ENCODE assay signal across 1 cellular context in genomic region chr20:22523499-22524392, GRCh38.
A peak's percentile ranks its signal among the peaks of the same experiment; 100 is the strongest.
TF ChIP-seq lines count a peak whose summit lies in the region.

No MANE protein-coding gene starts in this region.

TF ChIP-seq in HepG2, 621 proteins besides CTCF, POLR2A, EP300 and RAD21 (continued from another document and continues in another):
- TF ChIP-seq ELK4 (CRISPR knock-in tag; IDR thresholded peaks at IDR 0.05; ENCODE audit: borderline replicate concordance), result no peak
- peak; percentile 88; the same call in 1 of the 2 replicates for TF ChIP-seq SMAD9 (CRISPR knock-in tag; IDR thresholded peaks at IDR 0.05)
- TF ChIP-seq ZNF547 (CRISPR knock-in tag; IDR thresholded peaks at IDR 0.05), result peak; percentile 96; the same call in 1 of the 2 replicates
- TF ChIP-seq ZNF292 (CRISPR knock-in tag; IDR thresholded peaks at IDR 0.05; ENCODE audit: borderline replicate concordance, low read depth), result peak; percentile 95
- TF ChIP-seq PRPF4 (IDR thresholded peaks at IDR 0.05; ENCODE audit: low read depth, low read length, poor library complexity, severe bottlenecking), result no peak
- peak; percentile 92; the same call in 1 of the 2 replicates for TF ChIP-seq KAT7 (CRISPR knock-in tag; IDR thresholded peaks at IDR 0.05; ENCODE audit: borderline replicate concordance)
- no peak for TF ChIP-seq XBP1 (CRISPR knock-in tag; IDR thresholded peaks at IDR 0.05)
- TF ChIP-seq FUBP1 (CRISPR knock-in tag; IDR thresholded peaks at IDR 0.05; ENCODE audit: borderline replicate concordance), result no peak
- TF ChIP-seq NR2C2 (CRISPR knock-in tag; IDR thresholded peaks at IDR 0.05; ENCODE audit: borderline replicate concordance), result no peak; the same call in 1 of the 2 replicates
- TF ChIP-seq MLXIP (CRISPR knock-in tag; IDR thresholded peaks at IDR 0.05; ENCODE audit: borderline replicate concordance), result 0 out of 2 replicates have a peak, but pooled peaks have one; percentile 61
- TF ChIP-seq GTF2F1 (IDR thresholded peaks at IDR 0.05; ENCODE audit: low read length), result no peak
- TF ChIP-seq ZNF350 (CRISPR knock-in tag; IDR thresholded peaks at IDR 0.05; ENCODE audit: borderline replicate concordance, low read depth), result peak; percentile 95
- peak; percentile 82; the same call in 1 of the 2 replicates for TF ChIP-seq THAP7 (CRISPR knock-in tag; IDR thresholded peaks at IDR 0.05)
- TF ChIP-seq PTBP1 (IDR thresholded peaks at IDR 0.05; ENCODE audit: low read depth, low read length, poor library complexity, severe bottlenecking), result no peak
- no peak; the same call in 1 of the 2 replicates for TF ChIP-seq NFE2L1 (CRISPR knock-in tag; IDR thresholded peaks at IDR 0.05; ENCODE audit: borderline replicate concordance)
- TF ChIP-seq TFDP1 (CRISPR knock-in tag; IDR thresholded peaks at IDR 0.05; ENCODE audit: borderline replicate concordance), result peak; percentile 62
- TF ChIP-seq HNRNPL (IDR thresholded peaks at IDR 0.05; ENCODE audit: low read depth, low read length), result no peak
- TF ChIP-seq ZNF235 (CRISPR knock-in tag; IDR thresholded peaks at IDR 0.05; ENCODE audit: borderline replicate concordance), result no peak
- TF ChIP-seq HMG20A (CRISPR knock-in tag; IDR thresholded peaks at IDR 0.05; ENCODE audit: borderline replicate concordance), result peak; percentile 76; the same call in 1 of the 2 replicates
- TF ChIP-seq ZNF143 (CRISPR knock-in tag; IDR thresholded peaks at IDR 0.05), result peak; percentile 45; the same call in 1 of the 2 replicates
- peak; percentile 88 for TF ChIP-seq BORCS8-MEF2B (CRISPR knock-in tag; IDR thresholded peaks at IDR 0.05)
- peak; percentile 47; the same call in 1 of the 2 replicates for TF ChIP-seq ZNF563 (CRISPR knock-in tag; IDR thresholded peaks at IDR 0.05)
- no peak; the same call in 1 of the 2 replicates for TF ChIP-seq MEIS1 (CRISPR knock-in tag; IDR thresholded peaks at IDR 0.05; ENCODE audit: borderline replicate concordance)
- TF ChIP-seq AFF4 (CRISPR knock-in tag; IDR thresholded peaks at IDR 0.05), result peak; percentile 42; the same call in 1 of the 2 replicates
- TF ChIP-seq CSRNP1 (CRISPR knock-in tag; IDR thresholded peaks at IDR 0.05), result peak; percentile 90
- TF ChIP-seq ZSCAN9 (CRISPR knock-in tag; IDR thresholded peaks at IDR 0.05; ENCODE audit: borderline replicate concordance), result peak; percentile 95
- TF ChIP-seq, protein P1, sequence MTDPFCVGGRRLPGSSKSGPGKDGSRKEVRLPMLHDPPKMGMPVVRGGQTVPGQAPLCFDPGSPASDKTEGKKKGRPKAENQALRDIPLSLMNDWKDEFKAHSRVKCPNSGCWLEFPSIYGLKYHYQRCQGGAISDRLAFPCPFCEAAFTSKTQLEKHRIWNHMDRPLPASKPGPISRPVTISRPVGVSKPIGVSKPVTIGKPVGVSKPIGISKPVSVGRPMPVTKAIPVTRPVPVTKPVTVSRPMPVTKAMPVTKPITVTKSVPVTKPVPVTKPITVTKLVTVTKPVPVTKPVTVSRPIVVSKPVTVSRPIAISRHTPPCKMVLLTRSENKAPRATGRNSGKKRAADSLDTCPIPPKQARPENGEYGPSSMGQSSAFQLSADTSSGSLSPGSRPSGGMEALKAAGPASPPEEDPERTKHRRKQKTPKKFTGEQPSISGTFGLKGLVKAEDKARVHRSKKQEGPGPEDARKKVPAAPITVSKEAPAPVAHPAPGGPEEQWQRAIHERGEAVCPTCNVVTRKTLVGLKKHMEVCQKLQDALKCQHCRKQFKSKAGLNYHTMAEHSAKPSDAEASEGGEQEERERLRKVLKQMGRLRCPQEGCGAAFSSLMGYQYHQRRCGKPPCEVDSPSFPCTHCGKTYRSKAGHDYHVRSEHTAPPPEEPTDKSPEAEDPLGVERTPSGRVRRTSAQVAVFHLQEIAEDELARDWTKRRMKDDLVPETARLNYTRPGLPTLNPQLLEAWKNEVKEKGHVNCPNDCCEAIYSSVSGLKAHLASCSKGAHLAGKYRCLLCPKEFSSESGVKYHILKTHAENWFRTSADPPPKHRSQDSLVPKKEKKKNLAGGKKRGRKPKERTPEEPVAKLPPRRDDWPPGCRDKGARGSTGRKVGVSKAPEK (CRISPR knock-in tag; IDR thresholded peaks at IDR 0.05; ENCODE audit: borderline replicate concordance), result peak; percentile 92; the same call in 1 of the 2 replicates
- 0 out of 2 replicates have a peak, but pooled peaks have one; percentile 64 for TF ChIP-seq MZF1 (CRISPR knock-in tag; IDR thresholded peaks at IDR 0.05; ENCODE audit: borderline replicate concordance)
- TF ChIP-seq ZIK1 (CRISPR knock-in tag; IDR thresholded peaks at IDR 0.05; ENCODE audit: borderline replicate concordance, low read depth), result peak; percentile 54; the same call in 1 of the 2 replicates
- TF ChIP-seq, protein P2, sequence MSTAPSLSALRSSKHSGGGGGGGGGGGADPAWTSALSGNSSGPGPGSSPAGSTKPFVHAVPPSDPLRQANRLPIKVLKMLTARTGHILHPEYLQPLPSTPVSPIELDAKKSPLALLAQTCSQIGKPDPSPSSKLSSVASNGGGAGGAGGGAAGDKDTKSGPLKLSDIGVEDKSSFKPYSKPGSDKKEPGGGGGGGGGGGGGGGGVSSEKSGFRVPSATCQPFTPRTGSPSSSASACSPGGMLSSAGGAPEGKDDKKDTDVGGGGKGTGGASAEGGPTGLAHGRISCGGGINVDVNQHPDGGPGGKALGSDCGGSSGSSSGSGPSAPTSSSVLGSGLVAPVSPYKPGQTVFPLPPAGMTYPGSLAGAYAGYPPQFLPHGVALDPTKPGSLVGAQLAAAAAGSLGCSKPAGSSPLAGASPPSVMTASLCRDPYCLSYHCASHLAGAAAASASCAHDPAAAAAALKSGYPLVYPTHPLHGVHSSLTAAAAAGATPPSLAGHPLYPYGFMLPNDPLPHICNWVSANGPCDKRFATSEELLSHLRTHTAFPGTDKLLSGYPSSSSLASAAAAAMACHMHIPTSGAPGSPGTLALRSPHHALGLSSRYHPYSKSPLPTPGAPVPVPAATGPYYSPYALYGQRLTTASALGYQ (CRISPR knock-in tag; IDR thresholded peaks at IDR 0.05), result no peak
- no peak for TF ChIP-seq CERS6 (CRISPR knock-in tag; IDR thresholded peaks at IDR 0.05)
- TF ChIP-seq ZNF773 (CRISPR knock-in tag; IDR thresholded peaks at IDR 0.05; ENCODE audit: borderline replicate concordance), result 0 out of 2 replicates have a peak, but pooled peaks have one; percentile 56
- TF ChIP-seq SIX1 (CRISPR knock-in tag; IDR thresholded peaks at IDR 0.05; ENCODE audit: borderline replicate concordance), result peak; percentile 68; the same call in 1 of the 2 replicates
- TF ChIP-seq GATA4 (IDR thresholded peaks at IDR 0.05; ENCODE audit: borderline replicate concordance, low read depth), result peak; percentile 77; the same call in 1 of the 2 replicates
- no peak for TF ChIP-seq PCBP1 (IDR thresholded peaks at IDR 0.05; ENCODE audit: borderline replicate concordance, low read depth, low read length)
